Comparison of ENCODE assay signal across 13 cellular contexts in the genomic region with DNA sequence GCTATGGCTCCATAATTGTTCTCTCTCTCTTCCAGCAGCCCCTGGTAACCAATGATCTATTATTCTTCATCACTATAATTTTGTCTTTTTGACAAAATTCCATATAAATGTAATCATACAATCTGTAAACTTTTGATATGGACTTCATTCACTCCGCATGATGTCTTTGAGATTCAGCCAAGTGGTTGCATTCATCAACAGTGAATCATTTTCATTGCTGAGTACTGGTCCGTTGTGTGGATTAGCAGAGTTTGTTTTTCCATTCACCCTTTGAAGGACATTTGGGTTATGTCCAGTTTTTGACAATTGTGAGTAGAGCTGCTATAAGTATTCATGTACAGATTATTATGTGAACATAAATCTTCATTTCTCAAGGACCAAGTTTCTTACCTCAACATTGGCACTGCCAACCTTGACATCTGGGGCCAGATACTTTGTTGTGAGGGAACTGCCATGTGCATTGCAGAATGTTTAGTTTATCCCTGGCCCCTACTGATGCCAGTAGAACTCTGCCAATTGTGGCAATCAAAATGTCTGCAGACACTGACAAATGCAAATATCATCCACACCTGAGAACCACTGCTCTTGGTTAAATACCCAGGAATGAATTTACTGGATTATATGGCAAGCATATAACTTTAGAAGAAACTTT. TPM values are rescaled to one million over a fixed set of nuclear protein-coding genes. Genes with fewer than 3 reads are reported as not detected.
DNase-seq lines count a peak whose midpoint lies in the region; ATAC-seq and TF ChIP-seq lines count a peak whose summit lies in the region.
"Had no signal": no experiment of that assay in that cellular context is flagged by ENCODE, and none has a peak within 500 bp of the region (broad histone marks: within the 10 kb centered on the region; RNA-seq: fewer than 3 reads in every experiment).

No MANE protein-coding gene starts in this region.

- no peaks in the 10 kb centered on the region for H3K4me1 ChIP-seq in right cardiac atrium (ENCODE audit: control insufficient read depth, insufficient read depth, low read length)

- CTCF ChIA-PET in CD4-positive, alpha-beta T cell (lab: Charles Lee): no interaction called here

- H3K27ac ChIP-seq in right cardiac atrium (ENCODE audit: low read length): no peak overlapping the region
- no peak overlapping the region for H3K27ac ChIP-seq in CD4-positive, alpha-beta T cell (ENCODE audit: low read depth, low read length)
- H3K27ac ChIP-seq: WERI-Rb-1 had no signal

- no peaks in the 10 kb centered on the region for H3K27me3 ChIP-seq in right cardiac atrium (ENCODE audit: control insufficient read depth, insufficient read depth)
- H3K27me3 ChIP-seq in CD4-positive, alpha-beta T cell (ENCODE audit: control insufficient read depth, insufficient read depth, low read length): no peaks in the 10 kb centered on the region
- H3K27me3 ChIP-seq: heart left ventricle had no signal

- H3K27ac Mint-ChIP-seq in CD4-positive, alpha-beta T cell: no peak overlapping the region
- H3K27ac Mint-ChIP-seq: activated naive CD8-positive, alpha-beta T cell treated with anti-CD3 and anti-CD28 coated beads for 36 hours had no signal

- no peak for TF ChIP-seq CTCF in astrocyte of the cerebellum (IDR thresholded peaks at IDR 0.05; ENCODE audit: low read depth, low read length, missing control alignments)
- no peak for TF ChIP-seq CTCF in CD4-positive, alpha-beta T cell (IDR thresholded peaks at IDR 0.05)

- H3K4me3 Mint-ChIP-seq in CD4-positive, alpha-beta T cell: no peak overlapping the region
- H3K4me3 Mint-ChIP-seq: activated naive CD8-positive, alpha-beta T cell treated with anti-CD3 and anti-CD28 coated beads for 36 hours had no signal

- in situ Hi-C loops in astrocyte of the cerebellum (cut with HindIII; ENCODE audit: low sequenced_read_pairs): no loop called here

- DNase-seq in right cardiac atrium (no peak), cardiac septum (ENCODE audit: low spot score) (no peak), astrocyte of the cerebellum (ENCODE audit: low read depth) (peak; percentile 79), iris pigment epithelial cell (ENCODE audit: low read depth) (peak; percentile 95)
- DNase-seq in CD4-positive, alpha-beta T cell: no peak
- DNase-seq: activated naive CD8-positive, alpha-beta T cell treated with anti-CD3 and anti-CD28 coated beads for 36 hours; NCI-H748 treated with DMSO at 0.1 percent for 48 hours; nucleus accumbens; WERI-Rb-1 had no signal

- H3K4me3 ChIP-seq in right cardiac atrium (ENCODE audit: low read length): no peak overlapping the region
- no peak overlapping the region for H3K4me3 ChIP-seq in astrocyte of the cerebellum (ENCODE audit: low read depth, low read length)
- H3K4me3 ChIP-seq: heart left ventricle had no signal

- no peaks in the 10 kb centered on the region for H3K36me3 Mint-ChIP-seq in CD4-positive, alpha-beta T cell (ENCODE audit: low read depth)

- no peaks in the 10 kb centered on the region for H3K4me1 Mint-ChIP-seq in CD4-positive, alpha-beta T cell (ENCODE audit: low read depth)
- H3K4me1 Mint-ChIP-seq: activated naive CD8-positive, alpha-beta T cell treated with anti-CD3 and anti-CD28 coated beads for 36 hours had no signal

- H3K27me3 Mint-ChIP-seq in CD4-positive, alpha-beta T cell: peaks cover 5% of the 10 kb centered on the region

- intact Hi-C loops in right cardiac atrium (cut with DNase I): no loop called here
- intact Hi-C loops in cardiac septum (cut with DNase I): no loop called here
- intact Hi-C loops in CD4-positive, alpha-beta T cell (cut with DNase I, micrococcal nuclease): no loop called here

- POLR2A ChIA-PET in CD4-positive, alpha-beta T cell (lab: Charles Lee): no interaction called here

- peak; percentile 41 to 62 for ATAC-seq in right cardiac atrium
- no peak for ATAC-seq in HG03354 (IDR thresholded peaks at IDR 0.05; ENCODE audit: poor library complexity, severe bottlenecking, unreplicated experiment)
- no peak for ATAC-seq in HG03175 (IDR thresholded peaks at IDR 0.05; ENCODE audit: unreplicated experiment)
- no peak for ATAC-seq in HG02884 (IDR thresholded peaks at IDR 0.05; ENCODE audit: unreplicated experiment)
- no peak for ATAC-seq in CD4-positive, alpha-beta T cell (ENCODE audit: poor library complexity)

- H3K9me3 Mint-ChIP-seq in CD4-positive, alpha-beta T cell: peaks cover 13% of the 10 kb centered on the region

- 25% methylated on average over 2 of the region's 2 CpGs for WGBS in right cardiac atrium

- H3K9me3 ChIP-seq in right cardiac atrium (ENCODE audit: control insufficient read depth, low read length): no peaks in the 10 kb centered on the region
- H3K9me3 ChIP-seq in CD4-positive, alpha-beta T cell (ENCODE audit: control insufficient read depth, low read length): no peaks in the 10 kb centered on the region

RNA-seq across cellular contexts. Expression of gene BCL2L11, which starts 48.4 kb away (rescaled TPM):
- 10 to 100 TPM in 3 of 4 donors, 1 to 10 TPM in 1; 7.7 to 21.7 (median 18.6) TPM for total RNA-seq in right cardiac atrium
- 6.2 TPM for polyA plus RNA-seq in right cardiac atrium
- 5.2 TPM for total RNA-seq in cardiac septum
- total RNA-seq in CD4-positive, alpha-beta T cell: 10 to 100 TPM; 48.6 to 50.1 TPM

Comparison
In these comparisons a context has a peak if more than half of its experiments do, and no peak if none do; other contexts are left out.
1. ATAC-seq: peak in right cardiac atrium (2 of 2); none in HG03354 (single experiment), HG03175 (single experiment), HG02884 (single experiment) and CD4-positive, alpha-beta T cell (single experiment).
2. DNase-seq: peak in astrocyte of the cerebellum (single experiment) and iris pigment epithelial cell (single experiment); none in right cardiac atrium (0 of 3), cardiac septum (single experiment) and CD4-positive, alpha-beta T cell (0 of 10).